8 cellular contexts compared by ENCODE assay signal in the genomic region with DNA sequence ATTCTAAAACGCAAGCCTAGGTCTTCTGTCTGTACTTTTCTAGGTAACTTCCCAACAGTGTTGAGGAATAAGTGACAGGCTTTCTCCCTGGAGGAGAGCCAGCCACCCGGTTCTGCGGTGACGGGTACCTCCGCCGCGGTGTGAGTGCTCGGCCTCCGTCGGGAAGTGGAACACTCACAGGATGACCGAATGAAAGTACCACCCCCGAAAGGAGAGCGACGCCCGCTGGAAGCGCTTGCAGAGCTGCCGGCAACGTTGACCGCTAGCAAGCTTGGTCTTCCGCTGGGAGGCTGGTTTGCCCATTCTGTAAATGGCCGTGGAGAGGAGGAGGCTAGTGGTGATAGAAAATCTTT. TPM values are rescaled to one million over a fixed set of nuclear protein-coding genes. Genes with fewer than 3 reads are reported as not detected.
DNase-seq lines count a peak whose midpoint lies in the region; ATAC-seq and TF ChIP-seq lines count a peak whose summit lies in the region.

No MANE protein-coding gene starts in this region.

- H3K4me2 ChIP-seq in SK-N-SH = peak overlapping the region; percentile 89

- POLR2A ChIA-PET in SK-N-SH (lab: Yijun Ruan, JAX) = interaction anchor here (0.5 to 2.2 kb wide), 6 partner anchors 45 to 1924 kb away, joined by 3 to 19 read pairs (median 3); partner anchors contain the start of gene ZDHHC14

- H3K4me3 ChIP-seq in SK-N-SH (ENCODE audit: low read depth in 2 of 2, low read length in 1 of 2) = peak overlapping the region; percentile 79 to 89

- peaks cover 25% of the 10 kb centered on the region for H3K79me2 ChIP-seq in SK-N-SH (ENCODE audit: insufficient read depth)

- H3K9ac ChIP-seq in SK-N-SH = peak overlapping the region; percentile 75

- H3K9me2 ChIP-seq in SK-N-SH = no peaks in the 10 kb centered on the region

- WGBS in SK-N-SH (ENCODE audit: low lambda C conversion rate) = 1% methylated on average over 12 of the region's 21 CpGs

- no peaks in the 10 kb centered on the region for H4K20me1 ChIP-seq in SK-N-SH (ENCODE audit: insufficient read depth)

- H3K27ac ChIP-seq in SK-N-SH (ENCODE audit: low read depth in 2 of 2, low read length in 1 of 2) = peak overlapping the region; percentile 89 to 94
- peak overlapping the region; percentile 89 for H3K27ac ChIP-seq in layer of hippocampus (ENCODE audit: low read depth, low read length)

- ATAC-seq in HG02852 (IDR thresholded peaks at IDR 0.05; ENCODE audit: unreplicated experiment) = peak; percentile 23

- H3K27me3 ChIP-seq in SK-N-SH (ENCODE audit: insufficient read depth) (no peaks in the 10 kb centered on the region), layer of hippocampus (ENCODE audit: control insufficient read depth, insufficient read depth, low read length) (no peaks in the 10 kb centered on the region)

- peaks cover 13 to 19% of the 10 kb centered on the region in 2 experiments for H3K36me3 ChIP-seq in SK-N-SH (replicated peaks in 1 of 2; ENCODE audit: control insufficient read depth in 1 of 2, insufficient read depth in 2 of 2, low read length in 1 of 2)

- H3K9me3 ChIP-seq in SK-N-SH = no peaks in the 10 kb centered on the region

- peaks cover 8 to 15% of the 10 kb centered on the region in 2 experiments for H3K4me1 ChIP-seq in SK-N-SH (ENCODE audit: control insufficient read depth in 1 of 2, insufficient read depth in 2 of 2, low read depth in 1 of 2, low read length in 1 of 2)

- peak; percentile 78 for DNase-seq in SK-N-SH
- DNase-seq in cerebellar cortex (ENCODE audit: low spot score) = peak; percentile 89
- DNase-seq in stimulated activated CD4-positive, alpha-beta T cell treated with anti-CD3 and anti-CD28 coated beads, Interleukin-4, amount 100 ng/mL, for 1 hour = peak; percentile 20
- DNase-seq in NCI-H774 (lab: John Stamatoyannopoulos, UW) = no peak
- DNase-seq in NCI-H2107 treated with DMSO at 0.1 percent for 48 hours (lab: John Stamatoyannopoulos, UW; ENCODE audit: unreplicated experiment) = no peak

- no peak; the same call in 1 of the 2 replicates for TF ChIP-seq RAD21 in SK-N-SH (IDR thresholded peaks at IDR 0.05; ENCODE audit: low read length)

- CTCF ChIA-PET in SK-N-SH (lab: Yijun Ruan, JAX) = interaction anchor here (0.9 to 4.8 kb wide), 15 partner anchors 9 to 346 kb away, joined by 3 to 39 read pairs (median 3); no protein-coding TSS in a partner anchor

- peak overlapping the region; percentile 95 for H2AFZ ChIP-seq in SK-N-SH (ENCODE audit: low read depth)

- H3F3A ChIP-seq in SK-N-SH (replicated peaks; ENCODE audit: insufficient read depth) = peaks cover 28% of the 10 kb centered on the region

- TF ChIP-seq CTCF in GM12874 (IDR thresholded peaks at IDR 0.05; ENCODE audit: insufficient read depth, low read depth, low read length) (0 out of 2 replicates have a peak, but pooled peaks have one; percentile 15), SK-N-SH (IDR thresholded peaks at IDR 0.05) (peak; percentile 22; the same call in 1 of the 2 replicates)

- TF ChIP-seq EP300 in SK-N-SH (IDR thresholded peaks at IDR 0.05; ENCODE audit: borderline replicate concordance in 1 of 2, low read depth in 1 of 2, low read length in 1 of 2) = no peak

TF ChIP-seq in SK-N-SH, 30 proteins besides CTCF, POLR2A, EP300 and RAD21:
- no peak for TF ChIP-seq YY1 (IDR thresholded peaks at IDR 0.05; ENCODE audit: low read depth)
- TF ChIP-seq TCF12 (IDR thresholded peaks at IDR 0.05) = no peak
- TF ChIP-seq RXRA (IDR thresholded peaks at IDR 0.05; ENCODE audit: borderline replicate concordance, low read depth) = no peak
- TF ChIP-seq, protein P1, sequence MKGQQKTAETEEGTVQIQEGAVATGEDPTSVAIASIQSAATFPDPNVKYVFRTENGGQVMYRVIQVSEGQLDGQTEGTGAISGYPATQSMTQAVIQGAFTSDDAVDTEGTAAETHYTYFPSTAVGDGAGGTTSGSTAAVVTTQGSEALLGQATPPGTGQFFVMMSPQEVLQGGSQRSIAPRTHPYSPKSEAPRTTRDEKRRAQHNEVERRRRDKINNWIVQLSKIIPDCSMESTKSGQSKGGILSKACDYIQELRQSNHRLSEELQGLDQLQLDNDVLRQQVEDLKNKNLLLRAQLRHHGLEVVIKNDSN (IDR thresholded peaks at IDR 0.05; ENCODE audit: borderline replicate concordance, low read depth) = no peak
- TF ChIP-seq ELF1 (IDR thresholded peaks at IDR 0.05) = no peak
- no peak for TF ChIP-seq REST (IDR thresholded peaks at IDR 0.05; ENCODE audit: low read depth, low read length)
- no peak for TF ChIP-seq FOSL2 (IDR thresholded peaks at IDR 0.05; ENCODE audit: borderline replicate concordance, low read depth)
- no peak for TF ChIP-seq RFX5 (IDR thresholded peaks at IDR 0.05; ENCODE audit: low read length)
- TF ChIP-seq MEF2A (IDR thresholded peaks at IDR 0.05; ENCODE audit: borderline replicate concordance, low read depth) = no peak
- TF ChIP-seq TAF1 (IDR thresholded peaks at IDR 0.05; ENCODE audit: borderline replicate concordance, low read depth, low read length) = no peak
- TF ChIP-seq USF2 (IDR thresholded peaks at IDR 0.05; ENCODE audit: borderline replicate concordance, low read depth, low read length) = no peak
- TF ChIP-seq RCOR1 (IDR thresholded peaks at IDR 0.05; ENCODE audit: low read length) = 0 out of 2 replicates have a peak, but pooled peaks have one; percentile 10
- TF ChIP-seq POLR2AphosphoS5 (IDR thresholded peaks at IDR 0.05; ENCODE audit: low read depth, low read length) = 0 out of 2 replicates have a peak, but pooled peaks have one; percentile 19
- no peak for TF ChIP-seq FOXM1 (IDR thresholded peaks at IDR 0.05; ENCODE audit: low read depth)
- no peak for TF ChIP-seq TEAD4 (IDR thresholded peaks at IDR 0.05; ENCODE audit: borderline replicate concordance, insufficient read depth)
- 0 out of 2 replicates have a peak, but pooled peaks have one; percentile 1 for TF ChIP-seq SMC3 (IDR thresholded peaks at IDR 0.05; ENCODE audit: low read depth, low read length)
TF ChIP-seq in SK-N-SH: peak in this region for 3.

RNA-seq across cellular contexts. Expression of gene TMEM242, which starts 0.6 kb away (rescaled TPM):
- polyA plus RNA-seq in SK-N-SH (2012; rRNA removed) = 7.4 and 8.3 TPM in 2 replicates
- 8.5 and 11.2 TPM in 2 replicates for polyA plus RNA-seq in SK-N-SH (2012; cell fraction: cytosol; rRNA removed)
- 3.7 and 5.4 TPM in 2 replicates for polyA plus RNA-seq in SK-N-SH (2012; cell fraction: nucleus; rRNA removed)

RNA-seq across cellular contexts. Expression of gene ZDHHC14, which starts 57.1 kb away (rescaled TPM):
- polyA plus RNA-seq in SK-N-SH (2012; rRNA removed) = 5.4 TPM in 2 replicates
- polyA plus RNA-seq in SK-N-SH (2012; cell fraction: cytosol; rRNA removed) = 3.5 and 4.2 TPM in 2 replicates
- 8.2 and 9.1 TPM in 2 replicates for polyA plus RNA-seq in SK-N-SH (2012; cell fraction: nucleus; rRNA removed)

Comparison
In these comparisons a context has a peak if more than half of its experiments do, and no peak if none do; other contexts are left out.
1. DNase-seq: peak in SK-N-SH (single experiment), cerebellar cortex (single experiment) and stimulated activated CD4-positive, alpha-beta T cell treated with anti-CD3 and anti-CD28 coated beads, Interleukin-4, amount 100 ng/mL, for 1 hour (single experiment); none in NCI-H774 (single experiment) and NCI-H2107 treated with DMSO at 0.1 percent for 48 hours (single experiment).